In the genomic region with DNA sequence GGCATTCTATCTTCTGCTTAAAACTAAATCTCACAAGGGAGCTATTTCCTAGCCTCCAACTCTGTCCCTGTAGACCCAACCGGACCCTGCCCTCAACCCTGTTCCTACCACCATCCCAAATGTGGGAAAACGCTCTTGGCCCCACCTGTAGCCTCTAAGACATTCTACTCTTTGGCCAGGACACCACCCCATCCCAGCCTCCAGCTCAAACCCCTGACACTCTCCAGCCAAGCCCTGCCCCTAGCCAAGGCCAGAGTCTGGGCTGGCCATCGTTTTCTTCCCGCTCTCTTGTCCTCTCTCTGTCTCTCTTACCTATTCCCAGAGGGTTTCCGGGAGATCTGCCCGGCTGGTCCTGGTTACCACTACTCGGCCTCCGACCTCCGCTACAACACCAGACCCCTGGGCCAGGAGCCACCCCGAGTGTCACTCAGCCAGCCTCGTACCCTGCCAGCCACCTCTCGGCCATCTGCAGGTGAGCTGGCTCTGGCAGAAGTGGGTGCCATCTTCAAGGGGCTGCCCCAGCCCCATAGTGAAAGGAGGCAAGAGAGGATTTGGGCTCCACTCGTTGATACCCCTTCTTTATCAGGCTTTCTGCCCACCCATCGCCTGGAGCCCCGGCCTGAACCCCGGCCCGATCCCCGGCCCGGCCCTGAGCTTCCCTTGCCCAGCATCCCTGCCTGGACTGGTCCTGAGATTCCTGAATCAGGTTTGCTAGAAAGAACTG, we compare ENCODE assay signal across 2 cellular contexts.
TF ChIP-seq lines count a peak whose summit lies in the region.

No MANE protein-coding gene starts in this region.

TF ChIP-seq in A549, 52 proteins besides CTCF, POLR2A, EP300 and RAD21 (continued from another document):
- TF ChIP-seq HOXB5 (CRISPR knock-in tag; IDR thresholded peaks at IDR 0.05) (no peak), NR3C1 (IDR thresholded peaks at IDR 0.05) (no peak), BHLHE40 (IDR thresholded peaks at IDR 0.05; ENCODE audit: low read depth, low read length) (no peak), POLR2AphosphoS2 (conservative IDR thresholded peaks at IDR 0.05; ENCODE audit: low read length) (no peak), RFX5 (IDR thresholded peaks at IDR 0.05) (no peak), PHF8 (IDR thresholded peaks at IDR 0.05; ENCODE audit: borderline replicate concordance, low read depth) (no peak), SREBF2 (IDR thresholded peaks at IDR 0.05) (no peak), FOSL2 (IDR thresholded peaks at IDR 0.05) (no peak), FOSL2 (CRISPR knock-in tag; IDR thresholded peaks at IDR 0.05) (no peak)
- TF ChIP-seq, protein P1, sequence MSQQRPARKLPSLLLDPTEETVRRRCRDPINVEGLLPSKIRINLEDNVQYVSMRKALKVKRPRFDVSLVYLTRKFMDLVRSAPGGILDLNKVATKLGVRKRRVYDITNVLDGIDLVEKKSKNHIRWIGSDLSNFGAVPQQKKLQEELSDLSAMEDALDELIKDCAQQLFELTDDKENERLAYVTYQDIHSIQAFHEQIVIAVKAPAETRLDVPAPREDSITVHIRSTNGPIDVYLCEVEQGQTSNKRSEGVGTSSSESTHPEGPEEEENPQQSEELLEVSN (IDR thresholded peaks at IDR 0.05; ENCODE audit: borderline replicate concordance, low read depth) = no peak
- TF ChIP-seq, protein P2, sequence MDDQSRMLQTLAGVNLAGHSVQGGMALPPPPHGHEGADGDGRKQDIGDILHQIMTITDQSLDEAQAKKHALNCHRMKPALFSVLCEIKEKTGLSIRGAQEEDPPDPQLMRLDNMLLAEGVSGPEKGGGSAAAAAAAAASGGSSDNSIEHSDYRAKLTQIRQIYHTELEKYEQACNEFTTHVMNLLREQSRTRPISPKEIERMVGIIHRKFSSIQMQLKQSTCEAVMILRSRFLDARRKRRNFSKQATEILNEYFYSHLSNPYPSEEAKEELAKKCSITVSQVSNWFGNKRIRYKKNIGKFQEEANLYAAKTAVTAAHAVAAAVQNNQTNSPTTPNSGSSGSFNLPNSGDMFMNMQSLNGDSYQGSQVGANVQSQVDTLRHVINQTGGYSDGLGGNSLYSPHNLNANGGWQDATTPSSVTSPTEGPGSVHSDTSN (IDR thresholded peaks at IDR 0.05) = no peak
- TF ChIP-seq, protein P3, sequence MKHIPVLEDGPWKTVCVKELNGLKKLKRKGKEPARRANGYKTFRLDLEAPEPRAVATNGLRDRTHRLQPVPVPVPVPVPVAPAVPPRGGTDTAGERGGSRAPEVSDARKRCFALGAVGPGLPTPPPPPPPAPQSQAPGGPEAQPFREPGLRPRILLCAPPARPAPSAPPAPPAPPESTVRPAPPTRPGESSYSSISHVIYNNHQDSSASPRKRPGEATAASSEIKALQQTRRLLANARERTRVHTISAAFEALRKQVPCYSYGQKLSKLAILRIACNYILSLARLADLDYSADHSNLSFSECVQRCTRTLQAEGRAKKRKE (CRISPR knock-in tag; IDR thresholded peaks at IDR 0.05; ENCODE audit: low read depth) = no peak
- TF ChIP-seq, protein P4, sequence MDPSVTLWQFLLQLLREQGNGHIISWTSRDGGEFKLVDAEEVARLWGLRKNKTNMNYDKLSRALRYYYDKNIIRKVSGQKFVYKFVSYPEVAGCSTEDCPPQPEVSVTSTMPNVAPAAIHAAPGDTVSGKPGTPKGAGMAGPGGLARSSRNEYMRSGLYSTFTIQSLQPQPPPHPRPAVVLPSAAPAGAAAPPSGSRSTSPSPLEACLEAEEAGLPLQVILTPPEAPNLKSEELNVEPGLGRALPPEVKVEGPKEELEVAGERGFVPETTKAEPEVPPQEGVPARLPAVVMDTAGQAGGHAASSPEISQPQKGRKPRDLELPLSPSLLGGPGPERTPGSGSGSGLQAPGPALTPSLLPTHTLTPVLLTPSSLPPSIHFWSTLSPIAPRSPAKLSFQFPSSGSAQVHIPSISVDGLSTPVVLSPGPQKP (IDR thresholded peaks at IDR 0.05; ENCODE audit: low read depth, low read length) = no peak
- TF ChIP-seq, protein P5, sequence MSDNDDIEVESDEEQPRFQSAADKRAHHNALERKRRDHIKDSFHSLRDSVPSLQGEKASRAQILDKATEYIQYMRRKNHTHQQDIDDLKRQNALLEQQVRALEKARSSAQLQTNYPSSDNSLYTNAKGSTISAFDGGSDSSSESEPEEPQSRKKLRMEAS (IDR thresholded peaks at IDR 0.05) = no peak

TF ChIP-seq in GM23338, 12 proteins besides CTCF, POLR2A, EP300 and RAD21 (continued from another document):
- TF ChIP-seq, protein P6, sequence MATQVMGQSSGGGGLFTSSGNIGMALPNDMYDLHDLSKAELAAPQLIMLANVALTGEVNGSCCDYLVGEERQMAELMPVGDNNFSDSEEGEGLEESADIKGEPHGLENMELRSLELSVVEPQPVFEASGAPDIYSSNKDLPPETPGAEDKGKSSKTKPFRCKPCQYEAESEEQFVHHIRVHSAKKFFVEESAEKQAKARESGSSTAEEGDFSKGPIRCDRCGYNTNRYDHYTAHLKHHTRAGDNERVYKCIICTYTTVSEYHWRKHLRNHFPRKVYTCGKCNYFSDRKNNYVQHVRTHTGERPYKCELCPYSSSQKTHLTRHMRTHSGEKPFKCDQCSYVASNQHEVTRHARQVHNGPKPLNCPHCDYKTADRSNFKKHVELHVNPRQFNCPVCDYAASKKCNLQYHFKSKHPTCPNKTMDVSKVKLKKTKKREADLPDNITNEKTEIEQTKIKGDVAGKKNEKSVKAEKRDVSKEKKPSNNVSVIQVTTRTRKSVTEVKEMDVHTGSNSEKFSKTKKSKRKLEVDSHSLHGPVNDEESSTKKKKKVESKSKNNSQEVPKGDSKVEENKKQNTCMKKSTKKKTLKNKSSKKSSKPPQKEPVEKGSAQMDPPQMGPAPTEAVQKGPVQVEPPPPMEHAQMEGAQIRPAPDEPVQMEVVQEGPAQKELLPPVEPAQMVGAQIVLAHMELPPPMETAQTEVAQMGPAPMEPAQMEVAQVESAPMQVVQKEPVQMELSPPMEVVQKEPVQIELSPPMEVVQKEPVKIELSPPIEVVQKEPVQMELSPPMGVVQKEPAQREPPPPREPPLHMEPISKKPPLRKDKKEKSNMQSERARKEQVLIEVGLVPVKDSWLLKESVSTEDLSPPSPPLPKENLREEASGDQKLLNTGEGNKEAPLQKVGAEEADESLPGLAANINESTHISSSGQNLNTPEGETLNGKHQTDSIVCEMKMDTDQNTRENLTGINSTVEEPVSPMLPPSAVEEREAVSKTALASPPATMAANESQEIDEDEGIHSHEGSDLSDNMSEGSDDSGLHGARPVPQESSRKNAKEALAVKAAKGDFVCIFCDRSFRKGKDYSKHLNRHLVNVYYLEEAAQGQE (IDR thresholded peaks at IDR 0.05; ENCODE audit: unreplicated experiment) = no peak
